ENCODE assay signal across 8 cellular contexts in genomic region chr19:57947419-57948134, GRCh38. TPM values are rescaled to one million over a fixed set of nuclear protein-coding genes. Genes with fewer than 3 reads are reported as not detected.
DNase-seq lines count a peak whose midpoint lies in the region; ATAC-seq and TF ChIP-seq lines count a peak whose summit lies in the region.

TSS of gene ZNF256 (minus strand) at chr19:57947706. CDS start at chr19:57947474, 232 bp downstream.

- peak within 1 kb of the TSS; percentile 77 to 80 for H3K9ac ChIP-seq in mucosa of rectum (ENCODE audit: low read depth in 1 of 2, low read length in 2 of 2)

- H3K4me1 Mint-ChIP-seq in CD14-positive monocyte, result peaks cover 20% of the 10 kb centered on the region
- H3K4me1 Mint-ChIP-seq in activated T-cell treated with anti-CD3 and anti-CD28 coated beads, Interleukin-2, amount 50 U/mL, for 4 hours (ENCODE audit: low read depth), result peaks cover 16% of the 10 kb centered on the region

- H3K9me3 ChIP-seq in esophagus (ENCODE audit: control insufficient read depth in 2 of 2, insufficient read depth in 1 of 2, low read depth in 1 of 2, low read length in 1 of 2) (peaks cover 9 to 37% of the 10 kb centered on the region in 2 donors), mucosa of rectum (ENCODE audit: control insufficient read depth in 2 of 2, low read length in 2 of 2) (peaks cover 20 to 30% of the 10 kb centered on the region in 2 donors)

- H3K4me1 ChIP-seq in esophagus (ENCODE audit: control insufficient read depth in 2 of 2, insufficient read depth in 2 of 2, low read length in 1 of 2) (peaks cover 0 to 10% of the 10 kb centered on the region in 2 donors), mucosa of rectum (ENCODE audit: control insufficient read depth in 2 of 2, insufficient read depth in 2 of 2, low read length in 2 of 2) (peaks cover 9 to 12% of the 10 kb centered on the region in 2 donors)

- DNase-seq in CD14-positive monocyte (ENCODE audit: low spot score) (peak; percentile 73), NOMO-1 treated with DMSO at 0.1 percent for 48 hours (lab: John Stamatoyannopoulos, UW; ENCODE audit: unreplicated experiment) (peak; percentile 84)
- DNase-seq in activated T-cell treated with anti-CD3 and anti-CD28 coated beads, Interleukin-2, amount 50 U/mL, for 4 hours, result peak; percentile 82
- DNase-seq in stimulated activated CD8-positive, alpha-beta memory T cell treated with anti-CD3 and anti-CD28 coated beads, Interleukin-4, amount 100 ng/mL, for 24 hours (ENCODE audit: low read depth), result peak; percentile 88

- WGBS in esophagus, 2 donors, result 6 to 7% methylated on average over 52 to 54 of the region's 54 CpGs

- H3K27ac Mint-ChIP-seq in CD14-positive monocyte, result peak within 1 kb of the TSS in 4 of 7 donors; percentile 1 to 85 (median 76)

- peak; percentile 24 for TF ChIP-seq CTCF in CD14-positive monocyte (IDR thresholded peaks at IDR 0.05)

- H3K27me3 ChIP-seq in esophagus (ENCODE audit: control insufficient read depth in 1 of 2, insufficient read depth in 2 of 2, low read length in 2 of 2), result no peaks in the 10 kb centered on the region
- H3K27me3 ChIP-seq in mucosa of rectum (ENCODE audit: control insufficient read depth in 2 of 2, insufficient read depth in 2 of 2, low read length in 2 of 2), result no peaks in the 10 kb centered on the region

- H3K36me3 ChIP-seq in esophagus (ENCODE audit: control insufficient read depth in 2 of 2, insufficient read depth in 2 of 2, low read length in 1 of 2) (peaks cover 6 to 13% of the 10 kb centered on the region in 2 donors), mucosa of rectum (ENCODE audit: control insufficient read depth in 2 of 2, insufficient read depth in 2 of 2, low read length in 2 of 2) (peaks cover 18 to 19% of the 10 kb centered on the region in 2 donors)

- intact Hi-C loops in CD14-positive monocyte (cut with micrococcal nuclease), result no loop called here

- peaks cover 30 to 33% of the 10 kb centered on the region in 2 donors for H3K36me3 Mint-ChIP-seq in CD14-positive monocyte
- peaks cover 40% of the 10 kb centered on the region for H3K36me3 Mint-ChIP-seq in activated T-cell treated with anti-CD3 and anti-CD28 coated beads, Interleukin-2, amount 50 U/mL, for 4 hours (ENCODE audit: insufficient read depth)

- peak; percentile 93 for ATAC-seq in GM19351 (IDR thresholded peaks at IDR 0.05; ENCODE audit: unreplicated experiment)
- ATAC-seq in HG03565 (IDR thresholded peaks at IDR 0.05; ENCODE audit: unreplicated experiment), result peak; percentile 88
- ATAC-seq in activated T-cell treated with anti-CD3 and anti-CD28 coated beads, Interleukin-2, amount 50 U/mL, for 4 hours, result peak; percentile 99

- H3K9me3 Mint-ChIP-seq in CD14-positive monocyte, result peaks cover 53 to 95% (median 93%) of the 10 kb centered on the region in 7 donors
- H3K9me3 Mint-ChIP-seq in activated T-cell treated with anti-CD3 and anti-CD28 coated beads, Interleukin-2, amount 50 U/mL, for 4 hours, result peaks cover 40% of the 10 kb centered on the region

- peaks cover 0 to 2% (median 0%) of the 10 kb centered on the region in 3 donors for H3K27me3 Mint-ChIP-seq in CD14-positive monocyte (ENCODE audit: low read depth in 3 of 3)
- H3K27me3 Mint-ChIP-seq in activated T-cell treated with anti-CD3 and anti-CD28 coated beads, Interleukin-2, amount 50 U/mL, for 4 hours (ENCODE audit: low read depth), result no peaks in the 10 kb centered on the region

- peak within 1 kb of the TSS; percentile 89 to 97 for H3K4me3 Mint-ChIP-seq in CD14-positive monocyte
- peak within 1 kb of the TSS; percentile 92 for H3K4me3 Mint-ChIP-seq in activated T-cell treated with anti-CD3 and anti-CD28 coated beads, Interleukin-2, amount 50 U/mL, for 4 hours

- H3K4me3 ChIP-seq in esophagus (ENCODE audit: low read depth in 1 of 2, low read length in 2 of 2) (peak within 1 kb of the TSS; percentile 78 to 81), mucosa of rectum (ENCODE audit: low read length in 2 of 2) (peak within 1 kb of the TSS; percentile 83 to 87)

- peak within 1 kb of the TSS; percentile 78 to 88 for H3K27ac ChIP-seq in esophagus (ENCODE audit: low read depth in 2 of 2, low read length in 1 of 2)
- peak within 1 kb of the TSS; percentile 56 to 77 for H3K27ac ChIP-seq in mucosa of rectum (ENCODE audit: low read depth in 2 of 2, low read length in 2 of 2)

RNA-seq across cellular contexts. Expression of gene ZNF256, which starts in this region (rescaled TPM):
- polyA plus RNA-seq in CD14-positive monocyte (1 to 10 TPM in 1 of 2 donors, under 1 TPM in 1; 0.51 to 1.3 TPM), esophagus (1 to 10 TPM; 2.5 TPM)
- 1 to 10 TPM; 4.7 to 6.4 (median 5.2) TPM for total RNA-seq in activated T-cell treated with anti-CD3 and anti-CD28 coated beads, Interleukin-2, amount 50 U/mL, for 4 hours

Comparison
In these comparisons a context has a peak if more than half of its experiments do, and no peak if none do; other contexts are left out.
1. Peak in every context shown above with its lines: DNase-seq, ATAC-seq, H3K4me3 ChIP-seq and H3K27ac ChIP-seq.